In genomic region chr12:5083955-5084849, GRCh38 we compare ENCODE assay signal across 7 cellular contexts. TPM values are rescaled to one million over a fixed set of nuclear protein-coding genes. Genes with fewer than 3 reads are reported as not detected.
DNase-seq lines count a peak whose midpoint lies in the region; ATAC-seq and TF ChIP-seq lines count a peak whose summit lies in the region.

No MANE protein-coding gene starts in this region.

- H3K4me3 Mint-ChIP-seq in endodermal cell (no peak overlapping the region), mesothelial cell of epicardium (no peak overlapping the region)

- H3K27me3 Mint-ChIP-seq in endodermal cell (ENCODE audit: insufficient read depth) (peaks cover 13% of the 10 kb centered on the region), mesothelial cell of epicardium (ENCODE audit: low read depth) (peaks cover 22% of the 10 kb centered on the region)

- no peak overlapping the region for H3K27ac ChIP-seq in DND-41 (ENCODE audit: low read length)
- no peak overlapping the region for H3K27ac ChIP-seq in HL-60 (replicated peaks)
- H3K27ac ChIP-seq in OCI-LY1 (ENCODE audit: low read depth, low read length, poor library complexity, severe bottlenecking): no peak overlapping the region
- no peak overlapping the region for H3K27ac ChIP-seq in endodermal cell (ENCODE audit: low read depth, low read length)

- H3K27me3 ChIP-seq in DND-41 (ENCODE audit: insufficient read depth, low read length, poor library complexity) (peaks cover 11% of the 10 kb centered on the region), HL-60 (ENCODE audit: insufficient read depth, poor library complexity, severe bottlenecking) (peaks cover 5% of the 10 kb centered on the region), OCI-LY1 (ENCODE audit: insufficient read depth, low read length) (no peaks in the 10 kb centered on the region), endodermal cell (ENCODE audit: control insufficient read depth, insufficient read depth, low read length, poor library complexity, severe bottlenecking) (peaks cover 7% of the 10 kb centered on the region)

- H3K9me2 ChIP-seq in OCI-LY1 (ENCODE audit: low read depth, low read length): no peaks in the 10 kb centered on the region

- TF ChIP-seq CTCF in DND-41 (IDR thresholded peaks at IDR 0.05; ENCODE audit: borderline replicate concordance, extremely low read depth, low read length, poor library complexity, severe bottlenecking) (peak; percentile 77), HL-60 (IDR thresholded peaks at IDR 0.05; ENCODE audit: insufficient read depth, low read length) (peak; percentile 53), OCI-LY1 (IDR thresholded peaks at IDR 0.05; ENCODE audit: low read length) (peak; percentile 63), endodermal cell (conservative IDR thresholded peaks at IDR 0.05) (peak; percentile 98), mesothelial cell of epicardium (IDR thresholded peaks at IDR 0.05; ENCODE audit: unreplicated experiment) (peak; percentile 70)

- H3K4me2 ChIP-seq in DND-41 (ENCODE audit: insufficient read depth, low read length) (no peak overlapping the region), OCI-LY1 (ENCODE audit: low read length) (no peak overlapping the region)

- H3K27ac Mint-ChIP-seq in endodermal cell: no peak overlapping the region
- H3K27ac Mint-ChIP-seq in mesothelial cell of epicardium: no peak overlapping the region

- H2AFZ ChIP-seq in DND-41 (ENCODE audit: low read depth, low read length): no peak overlapping the region
- no peak overlapping the region for H2AFZ ChIP-seq in OCI-LY1 (ENCODE audit: low read length)

- H3K9ac ChIP-seq in DND-41 (ENCODE audit: low read depth, low read length): no peak overlapping the region
- no peak overlapping the region for H3K9ac ChIP-seq in OCI-LY1 (ENCODE audit: low read length)
- H3K9ac ChIP-seq in endodermal cell (ENCODE audit: extremely low read depth, low read length, poor library complexity, severe bottlenecking): no peak overlapping the region

- H3K9me3 Mint-ChIP-seq in endodermal cell: no peaks in the 10 kb centered on the region
- H3K9me3 Mint-ChIP-seq in mesothelial cell of epicardium: no peaks in the 10 kb centered on the region

- H3K36me3 Mint-ChIP-seq in endodermal cell (ENCODE audit: low read depth) (no peaks in the 10 kb centered on the region), mesothelial cell of epicardium (no peaks in the 10 kb centered on the region)

- no peaks in the 10 kb centered on the region for H3F3A ChIP-seq in OCI-LY1 (ENCODE audit: insufficient read depth, low read length)

- ATAC-seq in DND-41 (ENCODE audit: insufficient read depth, low read depth) (peak; percentile 57; the same call in 1 of the 3 replicates), GM21447 (IDR thresholded peaks at IDR 0.05; ENCODE audit: unreplicated experiment) (no peak)

- no peaks in the 10 kb centered on the region for H3K9me3 ChIP-seq in DND-41 (ENCODE audit: insufficient read depth, low read length, severe bottlenecking)
- no peaks in the 10 kb centered on the region for H3K9me3 ChIP-seq in OCI-LY1 (ENCODE audit: low read length)
- no peaks in the 10 kb centered on the region for H3K9me3 ChIP-seq in endodermal cell (ENCODE audit: control insufficient read depth, low read length)

- H3K4me3 ChIP-seq in DND-41 (ENCODE audit: low read depth in 1 of 2, low read length in 2 of 2) (no peak overlapping the region), HL-60 (replicated peaks; ENCODE audit: insufficient read depth, low read length) (no peak overlapping the region), OCI-LY1 (ENCODE audit: low read depth, low read length, poor library complexity, severe bottlenecking) (no peak overlapping the region), endodermal cell (ENCODE audit: low read length) (no peak overlapping the region)

- H3K4me1 ChIP-seq in DND-41 (ENCODE audit: insufficient read depth, low read length) (no peaks in the 10 kb centered on the region), OCI-LY1 (ENCODE audit: insufficient read depth, low read length, severe bottlenecking) (no peaks in the 10 kb centered on the region), endodermal cell (ENCODE audit: control insufficient read depth, insufficient read depth, low read length) (peaks cover 5% of the 10 kb centered on the region)

- H3K4me1 Mint-ChIP-seq in endodermal cell (peaks cover 2% of the 10 kb centered on the region), mesothelial cell of epicardium (peaks cover 27% of the 10 kb centered on the region)

- H3K79me2 ChIP-seq in DND-41 (ENCODE audit: insufficient read depth, low read length) (no peaks in the 10 kb centered on the region), OCI-LY1 (ENCODE audit: insufficient read depth, low read length) (no peaks in the 10 kb centered on the region)

- H3K36me3 ChIP-seq in DND-41 (ENCODE audit: insufficient read depth, low read length) (no peaks in the 10 kb centered on the region), OCI-LY1 (ENCODE audit: insufficient read depth, low read length) (no peaks in the 10 kb centered on the region), endodermal cell (ENCODE audit: control insufficient read depth, insufficient read depth, low read length) (no peaks in the 10 kb centered on the region)

- H4K20me1 ChIP-seq in DND-41 (ENCODE audit: insufficient read depth, low read length) (no peaks in the 10 kb centered on the region; the same call in 1 of the 2 replicates), OCI-LY1 (ENCODE audit: insufficient read depth, low read length) (no peaks in the 10 kb centered on the region)

- peak; percentile 49 for DNase-seq in DND-41
- DNase-seq in HL-60 (ENCODE audit: low read depth in 1 of 2, low spot score in 1 of 2): peak; percentile 7 to 13
- DNase-seq in endodermal cell: peak; percentile 86
- peak in 1 of 2 experiments; percentile 51 for DNase-seq in mesothelial cell of epicardium (ENCODE audit: low spot score in 2 of 2, unreplicated experiment in 2 of 2)
- DNase-seq in activated effector memory CD4-positive, alpha-beta T cell treated with anti-CD3 and anti-CD28 coated beads, Interleukin-2, amount 50 U/mL, for 16 hours: no peak

- WGBS in endodermal cell (ENCODE audit: insufficient coverage in 1 of 2, insufficient read length in 1 of 2), 2 experiments: 65 to 82% methylated on average over 9 to 11 of the region's 11 CpGs

RNA-seq across cellular contexts. Expression of gene KCNA5, which starts 40.5 kb away (rescaled TPM):
- total RNA-seq in endodermal cell: not detected
- polyA plus RNA-seq in endodermal cell (2013, experiment 1 of 2): 0.75 TPM
- 0.66 TPM for polyA plus RNA-seq in endodermal cell (2013, experiment 2 of 2)
- total RNA-seq in mesothelial cell of epicardium: 0.60 to 0.86 TPM (median 0.80 TPM) in 3 replicates
